ENCODE assay signal across 22 cellular contexts in genomic region chr12:107435520-107435919, GRCh38.
"Had no signal": no experiment of that assay in that cellular context is flagged by ENCODE, and none has a peak within 500 bp of the region (broad histone marks: within the 10 kb centered on the region; RNA-seq: fewer than 3 reads in every experiment).

No MANE protein-coding gene starts in this region.

- H3K9ac ChIP-seq: neural progenitor cell had no signal

- H3K9me3 ChIP-seq: ascending aorta, prostate gland, right atrium auricular region, suprapubic skin, vagina had no signal

- H3K27me3 ChIP-seq: ascending aorta, neural progenitor cell, right atrium auricular region, vagina had no signal

- H3K36me3 ChIP-seq: ascending aorta, neural progenitor cell, prostate gland, right atrium auricular region, suprapubic skin, vagina had no signal

- H3K4me2 ChIP-seq: neural progenitor cell had no signal

- H3K4me3 ChIP-seq: ascending aorta, neural progenitor cell, prostate gland, right atrium auricular region, suprapubic skin, vagina had no signal

- DNase-seq: activated CD4-positive, CD25-positive, alpha-beta regulatory T cell treated with anti-CD3 and anti-CD28 coated beads, Interleukin-2, amount 50 U/mL, for 72 hours; activated CD8-positive, alpha-beta memory T cell treated with anti-CD3 and anti-CD28 coated beads for 24 hours; activated CD8-positive, alpha-beta memory T cell treated with anti-CD3 and anti-CD28 coated beads, Interleukin-2, amount 50 U/mL, for 48 hours; activated effector memory CD4-positive, alpha-beta T cell treated with Interleukin-2 at 50 U/mL for 16 hours; activated naive CD4-positive, alpha-beta T cell treated with anti-CD3 and anti-CD28 coated beads, Interleukin-2, amount 50 U/mL, for 16 hours; activated T-cell treated with anti-CD3 and anti-CD28 coated beads, Interleukin-2, amount 50 U/mL, for 48 hours; cortex of kidney; effector CD4-positive, alpha-beta T cell; immature natural killer cell; left ventricle myocardium superior; mesenchymal stem cell; naive thymus-derived CD4-positive, alpha-beta T cell; stimulated activated CD4-positive, alpha-beta T cell treated with anti-CD3 and anti-CD28 coated beads, Interleukin-2, amount 100 ng/mL, for 24 hours; stimulated activated naive CD4-positive, alpha-beta T cell treated with Interleukin-2 at 50 U/mL for 16 hours; trophoblast cell had no signal

- H3K27ac ChIP-seq: ascending aorta, neural progenitor cell, prostate gland, right atrium auricular region, suprapubic skin, vagina, VCaP had no signal

- H3K4me1 ChIP-seq: ascending aorta, neural progenitor cell, prostate gland, right atrium auricular region, suprapubic skin, vagina had no signal
